1 cellular context compared by ENCODE assay signal in genomic region chr5:36242534-36243144, GRCh38.
TF ChIP-seq lines count a peak whose summit lies in the region.

No MANE protein-coding gene starts in this region.

TF ChIP-seq in liver, 16 proteins besides CTCF, POLR2A, EP300 and RAD21 (continued from another document):
- no peak for TF ChIP-seq ZBTB33 (IDR thresholded peaks at IDR 0.05)
- TF ChIP-seq GABPA (IDR thresholded peaks at IDR 0.05 in 1 of 2, conservative IDR thresholded peaks at IDR 0.05 in 1 of 2): no peak
